ENCODE assay signal across 9 cellular contexts in genomic region chr1:78619803-78620579, GRCh38. TPM values are rescaled to one million over a fixed set of nuclear protein-coding genes. Genes with fewer than 3 reads are reported as not detected.
DNase-seq lines count a peak whose midpoint lies in the region; FAIRE-seq and TF ChIP-seq lines count a peak whose summit lies in the region.
"Had no signal": no experiment of that assay in that cellular context is flagged by ENCODE, and none has a peak within 500 bp of the region (broad histone marks: within the 10 kb centered on the region; RNA-seq: fewer than 3 reads in every experiment).

TSS of gene IFI44L (plus strand) at chr1:78620448. CDS start at chr1:78627916, 7,468 bp downstream.

- peak within 1 kb of the TSS; percentile 85 for H3K27ac Mint-ChIP-seq in HFFc6
- peak within 1 kb of the TSS; percentile 89 for H3K27ac Mint-ChIP-seq in activated naive CD8-positive, alpha-beta T cell

- no peak for TF ChIP-seq CTCF in HFFc6 (IDR thresholded peaks at IDR 0.05)
- TF ChIP-seq CTCF in right atrium auricular region (IDR thresholded peaks at IDR 0.05): no peak

- peak within 1 kb of the TSS; percentile 22 to 38 for H3K4me3 ChIP-seq in right atrium auricular region

- no peaks in the 10 kb centered on the region for H3K9me3 ChIP-seq in right atrium auricular region

- 0 out of 2 replicates have a peak, but pooled peaks cover 1% of the 10 kb centered on the region for H3K27me3 Mint-ChIP-seq in HFFc6 (ENCODE audit: insufficient read depth)
- H3K27me3 Mint-ChIP-seq in activated naive CD8-positive, alpha-beta T cell: no peaks in the 10 kb centered on the region

- H3K36me3 ChIP-seq in right atrium auricular region: no peaks in the 10 kb centered on the region

- H3K36me3 Mint-ChIP-seq in HFFc6 (ENCODE audit: low read depth): no peaks in the 10 kb centered on the region
- peaks cover 12% of the 10 kb centered on the region for H3K36me3 Mint-ChIP-seq in activated naive CD8-positive, alpha-beta T cell

- H3K27me3 ChIP-seq in right atrium auricular region: no peaks in the 10 kb centered on the region

- peaks cover 0 to 8% of the 10 kb centered on the region in 2 donors for H3K4me1 ChIP-seq in right atrium auricular region

- FAIRE-seq in RCC 7860 (lab: Jason Lieb, UNC) (peak; percentile 81), frontal cortex (lab: Jason Lieb, UNC) (no peak)

- peak within 1 kb of the TSS; percentile 80 to 81 for H3K27ac ChIP-seq in right atrium auricular region

- DNase-seq in EH (ENCODE audit: low read depth) (peak; percentile 68), HFFc6 (peak; percentile 64), RCC 7860 (ENCODE audit: low spot score) (peak; percentile 14), right atrium auricular region (ENCODE audit: low spot score) (no peak), frontal cortex (ENCODE audit: low spot score in 2 of 2) (no peak), NCI-H1092 treated with DMSO at 0.1 percent for 48 hours (lab: John Stamatoyannopoulos, UW) (no peak)
- DNase-seq in stimulated activated CD4-positive, alpha-beta T cell treated with anti-CD3 and anti-CD28 coated beads, Interleukin-1b, Interleukin-23, amount 100 ng/mL, for 1 hour (ENCODE audit: low read depth in 2 of 2): peak; percentile 15 to 36

- H3K4me1 Mint-ChIP-seq in HFFc6 (ENCODE audit: low read depth): peaks cover 39% of the 10 kb centered on the region
- H3K4me1 Mint-ChIP-seq in activated naive CD8-positive, alpha-beta T cell (ENCODE audit: low read depth): peaks cover 67% of the 10 kb centered on the region

- H3K4me3 Mint-ChIP-seq in HFFc6: peak within 1 kb of the TSS; percentile 84
- H3K4me3 Mint-ChIP-seq in activated naive CD8-positive, alpha-beta T cell: peak within 1 kb of the TSS; percentile 89

- no peaks in the 10 kb centered on the region for H3K9me3 Mint-ChIP-seq in HFFc6
- no peaks in the 10 kb centered on the region for H3K9me3 Mint-ChIP-seq in activated naive CD8-positive, alpha-beta T cell (ENCODE audit: low read depth)

RNA-seq across cellular contexts. Expression of gene IFI44L, which starts in this region (rescaled TPM):
- total RNA-seq in HFFc6 (2021; fragmentation: NEBNext Ultra II Directional; extraction: Animal tissue kit (Norgen Biotek cat#: 25700)): under 1 TPM; 0.18 to 0.52 (median 0.34) TPM
- total RNA-seq in right atrium auricular region (1 to 10 TPM; 3.3 to 4.4 TPM), frontal cortex (7.3 TPM)
- total RNA-seq: SK-MEL-5 had no signal

Comparison
In these comparisons a context has a peak if more than half of its experiments do, and no peak if none do; other contexts are left out.
1. Peak in DNase-seq in HFFc6; RNA of the gene not detected or under 1 TPM.
2. DNase-seq: peak in EH (single experiment), RCC 7860 (single experiment) and stimulated activated CD4-positive, alpha-beta T cell treated with anti-CD3 and anti-CD28 coated beads, Interleukin-1b, Interleukin-23, amount 100 ng/mL, for 1 hour (2 of 2); none in right atrium auricular region (single experiment), frontal cortex (0 of 2) and NCI-H1092 treated with DMSO at 0.1 percent for 48 hours (single experiment).